Comparison of ENCODE assay signal across 17 cellular contexts in genomic region chr4:2083826-2084160, GRCh38. TPM values are rescaled to one million over a fixed set of nuclear protein-coding genes. Genes with fewer than 3 reads are reported as not detected.
DNase-seq lines count a peak whose midpoint lies in the region; ATAC-seq, FAIRE-seq and TF ChIP-seq lines count a peak whose summit lies in the region.
"Had no signal": no experiment of that assay in that cellular context is flagged by ENCODE, and none has a peak within 500 bp of the region (broad histone marks: within the 10 kb centered on the region; RNA-seq: fewer than 3 reads in every experiment).

No MANE protein-coding gene starts in this region.

- H3K27me3 ChIP-seq in HepG2 (ENCODE audit: control insufficient read depth in 1 of 2, insufficient read depth in 2 of 2, low read length in 2 of 2): peaks cover 5 to 30% of the 10 kb centered on the region in 2 experiments

- no peak overlapping the region for H3K4me3 ChIP-seq in HepG2 (replicated peaks in 1 of 3; ENCODE audit: insufficient read depth in 1 of 3, low read depth in 2 of 3, low read length in 3 of 3)
- H3K4me3 ChIP-seq in foreskin fibroblast (ENCODE audit: low read depth in 1 of 2, low read length in 2 of 2): no peak overlapping the region

- TF ChIP-seq CTCF in HepG2 (CRISPR knock-in tag; IDR thresholded peaks at IDR 0.05) (no peak), foreskin fibroblast (IDR thresholded peaks at IDR 0.05; ENCODE audit: low read depth, low read length) (no peak)

- H3K4me1 ChIP-seq in HepG2 (ENCODE audit: insufficient read depth, low read length): peaks cover 32% of the 10 kb centered on the region

- peak; percentile 29; the same call in 2 of the 3 replicates for ATAC-seq in HepG2

- no peak overlapping the region for H3K9ac ChIP-seq in HepG2 (ENCODE audit: insufficient read depth, low read depth, low read length)

- no peak for FAIRE-seq in HepG2 (lab: Jason Lieb, UNC)
- FAIRE-seq: A204.1, RCC 7860 had no signal

- TF ChIP-seq POLR2A in HepG2 (IDR thresholded peaks at IDR 0.05; ENCODE audit: insufficient read depth in 1 of 2, low read depth in 2 of 2, low read length in 2 of 2): no peak

- H3K36me3 ChIP-seq in HepG2 (replicated peaks in 1 of 2; ENCODE audit: control insufficient read depth in 1 of 2, insufficient read depth in 2 of 2, low read length in 2 of 2): no peaks in the 10 kb centered on the region

- no peak overlapping the region for H3K27ac ChIP-seq in HepG2 (ENCODE audit: extremely low read length, insufficient read depth, low read length)

- no peak overlapping the region for H3K4me2 ChIP-seq in HepG2 (ENCODE audit: low read depth, low read length)

- intact Hi-C loops in HepG2 (cut with micrococcal nuclease; ENCODE audit: unreplicated experiment) (no loop called here), posterior vena cava (cut with DNase I) (no loop called here)

- H4K20me1 ChIP-seq in HepG2 (ENCODE audit: insufficient read depth, low read length): no peaks in the 10 kb centered on the region

- WGBS in HepG2 (ENCODE audit: low lambda C conversion rate): 12% methylated on average over 6 of the region's 6 CpGs

- no peak for TF ChIP-seq RAD21 in HepG2 (CRISPR knock-in tag; IDR thresholded peaks at IDR 0.05)

- TF ChIP-seq EP300 in HepG2 (IDR thresholded peaks at IDR 0.05; ENCODE audit: low read depth in 2 of 2, low read length in 2 of 2) (no peak), HepG2 (CRISPR knock-in tag; IDR thresholded peaks at IDR 0.05; ENCODE audit: borderline replicate concordance) (no peak)

- H3K9me3 ChIP-seq in HepG2 (ENCODE audit: low read length): no peaks in the 10 kb centered on the region

- no peaks in the 10 kb centered on the region for H3K79me2 ChIP-seq in HepG2 (ENCODE audit: insufficient read depth, low read length)

- in situ Hi-C loops in HepG2 (cut with HindIII; ENCODE audit: extremely low pct_ligation_motif_present, low pct_unique_long_range_greater_than_20kb): no loop called here

- CTCF ChIA-PET in HepG2 (lab: Yijun Ruan, JAX; ENCODE audit: low intra/inter-chr PET ratio, low total read pairs): no interaction called here

- DNase-seq in activated CD8-positive, alpha-beta memory T cell treated with anti-CD3 and anti-CD28 coated beads, Interleukin-2, amount 50 U/mL, for 48 hours: peak; percentile 12
- DNase-seq in activated CD8-positive, alpha-beta memory T cell treated with anti-CD3 and anti-CD28 coated beads, Interleukin-2, amount 50 U/mL, for 4 hours: no peak
- no peak for DNase-seq in HepG2 (ENCODE audit: low spot score)
- DNase-seq in posterior vena cava (ENCODE audit: low spot score): peak; percentile 10
- peak; percentile 18 for DNase-seq in ureter (ENCODE audit: low spot score)
- no peak for DNase-seq in amygdala (lab: John Stamatoyannopoulos, UW)
- no peak for DNase-seq in foreskin fibroblast
- no peak for DNase-seq in midbrain (lab: John Stamatoyannopoulos, UW)
- DNase-seq: COR-L47, DMS153, HCEC 1CT, NCI-H1417 treated with DMSO at 0.1 percent for 48 hours, NCI-H2029 treated with DMSO at 0.1 percent for 48 hours, NCI-H510A treated with DMSO at 0.1 percent for 48 hours had no signal

- H2AFZ ChIP-seq in HepG2 (ENCODE audit: low read length): no peak overlapping the region

- POLR2A ChIA-PET in HepG2 (lab: Yijun Ruan, JAX): no interaction called here

- no TSS peak for BruUV-seq in HepG2 (replicated peaks; lab: Mats Ljungman, UMichigan)

TF ChIP-seq in HepG2, 621 proteins besides CTCF, POLR2A, EP300 and RAD21:
- TF ChIP-seq, protein P1, sequence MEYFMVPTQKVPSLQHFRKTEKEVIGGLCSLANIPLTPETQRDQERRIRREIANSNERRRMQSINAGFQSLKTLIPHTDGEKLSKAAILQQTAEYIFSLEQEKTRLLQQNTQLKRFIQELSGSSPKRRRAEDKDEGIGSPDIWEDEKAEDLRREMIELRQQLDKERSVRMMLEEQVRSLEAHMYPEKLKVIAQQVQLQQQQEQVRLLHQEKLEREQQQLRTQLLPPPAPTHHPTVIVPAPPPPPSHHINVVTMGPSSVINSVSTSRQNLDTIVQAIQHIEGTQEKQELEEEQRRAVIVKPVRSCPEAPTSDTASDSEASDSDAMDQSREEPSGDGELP (IDR thresholded peaks at IDR 0.05; ENCODE audit: borderline replicate concordance, low read depth): peak; percentile 19; the same call in 1 of the 2 replicates
- TF ChIP-seq SOX13 (IDR thresholded peaks at IDR 0.05): no peak
- no peak for TF ChIP-seq SOX13 (CRISPR knock-in tag; conservative IDR thresholded peaks at IDR 0.05 in 1 of 2, IDR thresholded peaks at IDR 0.05 in 1 of 2)

RNA-seq across cellular contexts. Expression of gene NAT8L, which starts 24.7 kb away (rescaled TPM):
- total RNA-seq in HepG2 (2016; rRNA removed; fragmentation: Illumina TruSeq; extraction: Trizol) (1.6 and 3.3 TPM in 2 replicates), posterior vena cava (under 1 TPM; 0.19 to 0.52 TPM), ureter (0.16 TPM)
- 0.40 and 0.53 TPM in 2 replicates for total RNA-seq in HepG2 (2016; cell fraction: cytosol; rRNA removed; fragmentation: Illumina TruSeq; extraction: Trizol; ENCODE audit: low read depth)
- 1.7 and 3.2 TPM in 2 replicates for total RNA-seq in HepG2 (2016; cell fraction: insoluble cytoplasmic fraction; rRNA removed; fragmentation: Illumina TruSeq; extraction: Trizol)
- total RNA-seq in HepG2 (2016; cell fraction: membrane; rRNA removed; fragmentation: Illumina TruSeq; extraction: Trizol): 1.5 and 1.7 TPM in 2 replicates
- 2.9 and 3.4 TPM in 2 replicates for total RNA-seq in HepG2 (2016; cell fraction: nucleus; rRNA removed; fragmentation: Illumina TruSeq; extraction: Trizol)
- 2.2 and 3.4 TPM in 2 replicates for polyA plus RNA-seq in HepG2 (2011; rRNA removed)
- polyA plus RNA-seq in HepG2 (2011; cell fraction: cytosol; rRNA removed): 4.1 and 4.4 TPM in 2 replicates
- 11.8 TPM in 2 replicates for polyA plus RNA-seq in HepG2 (2011; cell fraction: nucleus; rRNA removed)
- polyA plus RNA-seq in HepG2 (2012): 1.1 and 3.9 TPM in 2 replicates
- 0.63 and 0.64 TPM in 2 replicates for polyA plus RNA-seq in HepG2 (2016; cell fraction: cytosol; fragmentation: Illumina TruSeq; extraction: Trizol; ENCODE audit: low read depth)
- 3.1 and 3.9 TPM in 2 replicates for polyA plus RNA-seq in HepG2 (2016; cell fraction: insoluble cytoplasmic fraction; fragmentation: Illumina TruSeq; extraction: Trizol; ENCODE audit: low read depth)
- polyA plus RNA-seq in HepG2 (2016; cell fraction: membrane; fragmentation: Illumina TruSeq; extraction: Trizol; ENCODE audit: low read depth): 1.5 and 1.8 TPM in 2 replicates
- 8.3 and 8.8 TPM in 2 replicates for polyA plus RNA-seq in HepG2 (2016; cell fraction: nucleus; fragmentation: Illumina TruSeq; extraction: Trizol; ENCODE audit: insufficient read depth, low read depth)
- 10.6 and 14.5 TPM in 2 replicates for polyA minus RNA-seq in HepG2 (2011; rRNA and poly(A)+ RNA removed; ENCODE audit: low replicate concordance)
- 3.8 and 4.2 TPM in 2 replicates for polyA minus RNA-seq in HepG2 (2011; cell fraction: cytosol; rRNA and poly(A)+ RNA removed)
- polyA minus RNA-seq in HepG2 (2011; cell fraction: nucleus; rRNA and poly(A)+ RNA removed): 2.4 and 2.9 TPM in 2 replicates
- polyA plus RNA-seq: CD14-positive monocyte had no signal

Comparison
In these comparisons a context has a peak if more than half of its experiments do, and no peak if none do; other contexts are left out.
1. DNase-seq: peak in activated CD8-positive, alpha-beta memory T cell treated with anti-CD3 and anti-CD28 coated beads, Interleukin-2, amount 50 U/mL, for 48 hours (single experiment), posterior vena cava (single experiment) and ureter (single experiment); none in activated CD8-positive, alpha-beta memory T cell treated with anti-CD3 and anti-CD28 coated beads, Interleukin-2, amount 50 U/mL, for 4 hours (single experiment), HepG2 (single experiment), amygdala (0 of 56), foreskin fibroblast (0 of 2) and midbrain (single experiment).